15 cellular contexts compared by ENCODE assay signal in genomic region chr5:96967400-96967799, GRCh38. TPM values are rescaled to one million over a fixed set of nuclear protein-coding genes. Genes with fewer than 3 reads are reported as not detected.
DNase-seq lines count a peak whose midpoint lies in the region; ATAC-seq and TF ChIP-seq lines count a peak whose summit lies in the region.
"Had no signal": no experiment of that assay in that cellular context is flagged by ENCODE, and none has a peak within 500 bp of the region (broad histone marks: within the 10 kb centered on the region; RNA-seq: fewer than 3 reads in every experiment).

No MANE protein-coding gene starts in this region.

- peaks cover 28% of the 10 kb centered on the region for H3K4me1 ChIP-seq in mammary epithelial cell (ENCODE audit: insufficient read depth, low read length)
- H3K4me1 ChIP-seq in parathyroid adenoma: peaks cover 27% of the 10 kb centered on the region

- CTCF ChIA-PET in mammary epithelial cell (lab: Charles Lee; ENCODE audit: low non-redundant PET): no interaction called here

- dilution Hi-C loops in mammary epithelial cell (cut with HindIII; ENCODE audit: low sequenced_read_pairs): no loop called here

- H3K9me3 ChIP-seq in mammary epithelial cell (replicated peaks; ENCODE audit: insufficient read depth, low read length) (no peaks in the 10 kb centered on the region), parathyroid adenoma (ENCODE audit: control insufficient read depth, low read length) (no peaks in the 10 kb centered on the region)
- H3K9me3 ChIP-seq: ovary had no signal

- in situ Hi-C loops in mammary epithelial cell (cut with MboI; ENCODE audit: low sequenced_read_pairs in 2 of 2): no loop called here

- H4K20me1 ChIP-seq in mammary epithelial cell (ENCODE audit: insufficient read depth, low read length): no peaks in the 10 kb centered on the region

- H3K9ac ChIP-seq in mammary epithelial cell (ENCODE audit: insufficient read depth, low read length) (no peak overlapping the region), parathyroid adenoma (no peak overlapping the region)

- H2AFZ ChIP-seq in mammary epithelial cell (ENCODE audit: low read depth, low read length): no peak overlapping the region
- H2AFZ ChIP-seq in parathyroid adenoma: no peak overlapping the region

- 11% methylated on average over 1 of the region's 1 CpG for WGBS in mammary epithelial cell (ENCODE audit: low coverage, missing lambda C conversion rate)

- TF ChIP-seq CTCF in mammary epithelial cell (conservative IDR thresholded peaks at IDR 0.05 in 1 of 2, IDR thresholded peaks at IDR 0.05 in 1 of 2; ENCODE audit: extremely low read depth in 1 of 2, insufficient read depth in 1 of 2, low read depth in 1 of 2, low read length in 2 of 2): no peak
- TF ChIP-seq CTCF in parathyroid adenoma (IDR thresholded peaks at IDR 0.05): no peak

- peak overlapping the region; percentile 37 for H3K27ac ChIP-seq in mammary epithelial cell (ENCODE audit: insufficient read depth, low read depth, low read length)
- H3K27ac ChIP-seq in parathyroid adenoma: peak overlapping the region; percentile 54

- H3K27me3 ChIP-seq in mammary epithelial cell (ENCODE audit: insufficient read depth, low read length) (no peaks in the 10 kb centered on the region), parathyroid adenoma (ENCODE audit: control insufficient read depth, insufficient read depth, low read length) (no peaks in the 10 kb centered on the region)
- H3K27me3 ChIP-seq: ovary had no signal

- intact Hi-C loops in mammary epithelial cell (cut with micrococcal nuclease): no loop called here

- H3K4me3 ChIP-seq in mammary epithelial cell (replicated peaks in 1 of 3; ENCODE audit: insufficient read depth in 1 of 3, low read depth in 2 of 3, low read length in 3 of 3) (no peak overlapping the region), parathyroid adenoma (ENCODE audit: low read depth, low read length) (no peak overlapping the region)
- H3K4me3 ChIP-seq: ovary had no signal

- peaks cover 90% of the 10 kb centered on the region for H3K79me2 ChIP-seq in mammary epithelial cell (ENCODE audit: insufficient read depth, low read length)
- H3K79me2 ChIP-seq in parathyroid adenoma: peaks cover 11% of the 10 kb centered on the region

- no peak for DNase-seq in activated CD4-positive, CD25-positive, alpha-beta regulatory T cell (lab: John Stamatoyannopoulos, UW)
- DNase-seq in HT1080 (ENCODE audit: low read depth) (peak; percentile 11), mammary epithelial cell (no peak), NCI-H128 (lab: John Stamatoyannopoulos, UW; ENCODE audit: unreplicated experiment) (no peak), iPS-NIHi7 (ENCODE audit: extremely low spot score) (no peak), kidney glomerular epithelial cell (lab: John Stamatoyannopoulos, UW) (no peak)
- DNase-seq: 8988T; activated CD4-positive, alpha-beta T cell treated with anti-CD3 and anti-CD28 coated beads, Interleukin-2, amount 50 U/mL, for 4 hours; activated naive CD8-positive, alpha-beta T cell treated with anti-CD3 and anti-CD28 coated beads for 36 hours; C1 segment of cervical spinal cord; DMS153; ovary; stimulated activated CD4-positive, alpha-beta T cell treated with anti-CD3 and anti-CD28 coated beads, Interleukin-2, amount 100 ng/mL, for 24 hours had no signal

- H3K36me3 ChIP-seq in mammary epithelial cell (ENCODE audit: insufficient read depth, low read length) (peaks cover 3% of the 10 kb centered on the region), parathyroid adenoma (ENCODE audit: control insufficient read depth, insufficient read depth, low read length) (no peaks in the 10 kb centered on the region)
- H3K36me3 ChIP-seq: ovary had no signal

- peak; percentile 48 to 74 for ATAC-seq in activated CD4-positive, CD25-positive, alpha-beta regulatory T cell treated with anti-CD3 and anti-CD28 coated beads, Interleukin-2, amount 50 U/mL, for 24 hours

- no TSS peak for BruUV-seq in mammary epithelial cell (replicated peaks; lab: Mats Ljungman, UMichigan)

- H3K4me2 ChIP-seq in mammary epithelial cell (ENCODE audit: insufficient read depth, low read depth, low read length) (no peak overlapping the region), parathyroid adenoma (ENCODE audit: low read length) (no peak overlapping the region)

RNA-seq across cellular contexts. Expression of gene LNPEP, which starts 31.5 kb away (rescaled TPM):
- total RNA-seq in HT1080 (2014; rRNA removed; shearing (Covaris generic)): 16.2 and 16.4 TPM in 2 replicates
- 10.1 and 14.7 TPM in 2 replicates for polyA plus RNA-seq in HT1080 (2015; cell fraction: cytosol; rRNA removed)
- 44.7 and 47.2 TPM in 2 replicates for polyA plus RNA-seq in HT1080 (2015; cell fraction: nucleus; rRNA removed)
- total RNA-seq in mammary epithelial cell: 10 to 100 TPM; 38.5 to 77.5 TPM
- polyA plus RNA-seq in mammary epithelial cell: 17.7 TPM
- polyA minus RNA-seq in mammary epithelial cell: 71.7 TPM
